Comparison of ENCODE assay signal across 8 cellular contexts in the genomic region with DNA sequence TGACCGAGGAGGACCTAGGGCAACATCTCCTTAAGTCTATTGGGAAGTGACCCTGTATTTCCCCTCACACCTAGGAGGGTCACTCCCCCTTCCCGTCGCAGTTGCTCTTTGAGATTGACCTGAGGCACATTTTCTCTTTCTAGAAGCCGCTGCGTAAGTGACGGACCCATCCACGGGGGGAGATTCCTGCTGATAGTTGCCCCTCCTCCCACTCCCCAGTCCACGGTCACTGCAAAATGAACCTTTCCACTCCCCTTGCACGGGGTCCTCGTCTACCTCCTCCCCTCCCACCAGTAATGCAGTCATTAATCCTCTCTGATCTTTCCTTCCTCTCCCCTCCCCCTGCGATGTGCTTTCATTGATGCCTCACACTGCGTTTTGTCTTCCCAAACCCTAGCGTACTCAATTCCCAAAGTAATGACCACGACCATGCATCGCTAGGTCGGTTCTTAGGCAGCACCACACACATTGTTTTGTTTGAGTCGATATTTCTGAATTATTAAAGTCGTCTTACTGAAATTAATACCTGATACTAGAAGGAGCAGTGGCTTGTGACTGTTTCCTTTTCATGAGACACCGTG. TPM values are rescaled to one million over a fixed set of nuclear protein-coding genes. Genes with fewer than 3 reads are reported as not detected.
DNase-seq lines count a peak whose midpoint lies in the region; ATAC-seq and TF ChIP-seq lines count a peak whose summit lies in the region.

No MANE protein-coding gene starts in this region.

- CTCF ChIA-PET in Panc1 (lab: Charles Lee) = no interaction called here

- H3K4me1 ChIP-seq in Panc1 (ENCODE audit: control insufficient read depth, insufficient read depth, low read length) = peaks cover 13% of the 10 kb centered on the region; the same call in 1 of the 2 replicates
- peaks cover 15% of the 10 kb centered on the region for H3K4me1 ChIP-seq in hepatocyte (ENCODE audit: insufficient read depth)

- peak overlapping the region; percentile 54 for H2AFZ ChIP-seq in hepatocyte

- H3K9me3 ChIP-seq in Panc1 (ENCODE audit: control insufficient read depth, insufficient read depth, low read depth, low read length) (no peaks in the 10 kb centered on the region), hepatocyte (ENCODE audit: low read depth) (no peaks in the 10 kb centered on the region)

- peak overlapping the region; percentile 75 for H3K4me2 ChIP-seq in hepatocyte

- no peaks in the 10 kb centered on the region for H3K27me3 ChIP-seq in Panc1 (ENCODE audit: control insufficient read depth, insufficient read depth, low read length)
- no peaks in the 10 kb centered on the region for H3K27me3 ChIP-seq in hepatocyte

- in situ Hi-C loops in Panc1 (cut with HindIII; ENCODE audit: low pct_unique_long_range_greater_than_20kb, low sequenced_read_pairs) (no loop called here), astrocyte of the cerebellum (cut with HindIII; ENCODE audit: low sequenced_read_pairs) (no loop called here)

- H3K27ac ChIP-seq in Panc1 (ENCODE audit: low read length) (peak overlapping the region; percentile 97), hepatocyte (peak overlapping the region; percentile 96)

- peaks cover 3% of the 10 kb centered on the region; the same call in 1 of the 2 replicates for H3K36me3 ChIP-seq in Panc1 (ENCODE audit: control insufficient read depth, insufficient read depth, low read length)
- H3K36me3 ChIP-seq in hepatocyte (replicated peaks; ENCODE audit: insufficient read depth, low read depth) = no peaks in the 10 kb centered on the region

- BruUV-seq in Panc1 (replicated peaks; lab: Mats Ljungman, UMichigan) = no TSS peak

- WGBS in hepatocyte (ENCODE audit: low lambda C conversion rate, missing lambda C conversion rate) = under 1% methylated on average over 19 of the region's 19 CpGs

- TF ChIP-seq CTCF in Panc1 (IDR thresholded peaks at IDR 0.05) = no peak
- no peak for TF ChIP-seq CTCF in astrocyte of the cerebellum (IDR thresholded peaks at IDR 0.05; ENCODE audit: low read depth, low read length, missing control alignments)
- TF ChIP-seq CTCF in hepatocyte (IDR thresholded peaks at IDR 0.05; ENCODE audit: poor library complexity) = no peak

- POLR2A ChIA-PET in Panc1 (lab: Charles Lee) = interaction anchor here (0.6 to 0.8 kb wide), 2 partner anchors 37 to 41 kb away, joined by 3 to 4 read pairs; no protein-coding TSS in a partner anchor

- intact Hi-C loops in Panc1 (cut with micrococcal nuclease; ENCODE audit: unreplicated experiment) = loop anchor here (5.0 kb wide), 1 partner anchor 83 kb away; a partner anchor contains a TSS

- peaks cover 15% of the 10 kb centered on the region for H4K20me1 ChIP-seq in hepatocyte (ENCODE audit: insufficient read depth, poor library complexity, severe bottlenecking)

- no peaks in the 10 kb centered on the region for H3K9me2 ChIP-seq in hepatocyte (replicated peaks; ENCODE audit: insufficient read depth)

- H3K4me3 ChIP-seq in Panc1 (ENCODE audit: low read depth in 2 of 2, low read length in 2 of 2) = peak overlapping the region; percentile 92 to 98
- peak overlapping the region; percentile 98 for H3K4me3 ChIP-seq in astrocyte of the cerebellum (ENCODE audit: low read depth, low read length)
- peak overlapping the region; percentile 52 for H3K4me3 ChIP-seq in hepatocyte

- peaks cover 56% of the 10 kb centered on the region for H3K79me2 ChIP-seq in hepatocyte

- DNase-seq in DMS 273 treated with DMSO at 0.1 percent for 48 hours (lab: John Stamatoyannopoulos, UW) (peak; percentile 7), Panc1 (ENCODE audit: low read depth, low spot score) (no peak), astrocyte of the cerebellum (ENCODE audit: low read depth) (no peak), hepatocyte (ENCODE audit: low spot score) (peak; percentile 59), renal cortical epithelial cell (ENCODE audit: low read depth) (peak; percentile 28), SHP77 treated with DMSO at 0.1 percent for 48 hours (lab: John Stamatoyannopoulos, UW) (no peak)

- peak; percentile 26 for ATAC-seq in GM19467 (IDR thresholded peaks at IDR 0.05; ENCODE audit: unreplicated experiment)
- ATAC-seq in HG03565 (IDR thresholded peaks at IDR 0.05; ENCODE audit: unreplicated experiment) = peak; percentile 9
- ATAC-seq in Panc1 = peak; percentile 32

RNA-seq across cellular contexts. Expression of a gene that starts 0.8 kb away (rescaled TPM):
- total RNA-seq in Panc1 (2021; ENCODE audit: unreplicated experiment) (43.1 TPM), hepatocyte (44.8 and 58.5 TPM in 2 replicates), renal cortical epithelial cell (24.0 and 53.9 TPM in 2 replicates)
- polyA plus RNA-seq in Panc1 (2012; ENCODE audit: insufficient read length) = 9.6 TPM
- polyA plus RNA-seq in hepatocyte = 19.0 and 21.9 TPM in 2 replicates

Comparison
In these comparisons a context has a peak if more than half of its experiments do, and no peak if none do; other contexts are left out.
1. DNase-seq: peak in DMS 273 treated with DMSO at 0.1 percent for 48 hours (single experiment), hepatocyte (single experiment) and renal cortical epithelial cell (single experiment); none in Panc1 (single experiment), astrocyte of the cerebellum (single experiment) and SHP77 treated with DMSO at 0.1 percent for 48 hours (single experiment).
2. Peak in every context shown above with its lines, with median percentiles within 50 percentile points of each other: ATAC-seq and H3K4me3 ChIP-seq.